1 cellular context compared by ENCODE assay signal in the genomic region with DNA sequence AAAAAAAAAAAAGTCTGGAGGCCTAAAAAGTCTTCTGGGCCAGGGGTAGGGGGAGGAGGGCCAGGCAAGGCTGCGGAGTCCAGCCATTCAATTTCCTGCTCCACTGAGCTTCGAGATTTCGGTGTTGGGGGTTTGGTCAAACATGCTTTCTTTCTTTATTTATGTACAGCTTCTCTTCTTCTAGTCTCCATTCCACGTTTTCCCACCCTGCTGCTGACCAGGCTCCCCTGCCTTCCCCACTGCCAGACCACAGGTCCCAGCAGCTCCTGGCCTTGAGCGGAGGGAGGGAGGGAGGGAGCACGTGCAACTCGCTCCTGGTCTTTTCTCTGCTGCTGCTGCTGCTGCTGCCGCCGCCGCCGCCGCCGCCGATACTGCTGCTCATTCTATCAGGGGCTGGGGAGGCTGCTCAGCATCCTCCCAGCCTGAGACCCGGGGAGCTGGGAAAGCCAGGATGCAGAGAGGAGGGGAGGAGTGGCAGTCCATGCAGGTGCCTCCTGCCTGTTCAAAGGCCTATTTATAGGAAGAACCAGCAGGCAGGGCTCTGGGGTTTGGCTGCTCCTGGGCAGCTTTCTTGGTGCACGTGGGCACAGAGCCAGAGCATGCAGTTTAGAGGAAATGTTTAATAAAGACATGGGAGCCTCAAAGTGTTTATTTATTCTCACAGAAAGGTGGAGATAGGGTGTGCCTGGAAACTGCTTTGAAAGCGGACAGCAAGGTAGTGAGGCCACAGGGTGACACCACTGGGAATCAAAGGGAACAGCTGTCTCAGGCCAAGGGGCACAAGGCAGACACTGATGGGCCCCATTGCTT.
TF ChIP-seq lines count a peak whose summit lies in the region.

No MANE protein-coding gene starts in this region.

TF ChIP-seq in HepG2, 621 proteins besides CTCF, POLR2A, EP300 and RAD21 (continued from another document and continues in another):
- TF ChIP-seq ZNF609 (CRISPR knock-in tag; IDR thresholded peaks at IDR 0.05; ENCODE audit: borderline replicate concordance) (no peak), PLSCR1 (CRISPR knock-in tag; IDR thresholded peaks at IDR 0.05; ENCODE audit: borderline replicate concordance) (no peak), ZNF34 (CRISPR knock-in tag; IDR thresholded peaks at IDR 0.05; ENCODE audit: borderline replicate concordance) (no peak), AKNA (CRISPR knock-in tag; IDR thresholded peaks at IDR 0.05; ENCODE audit: borderline replicate concordance) (no peak), ZBTB34 (CRISPR knock-in tag; IDR thresholded peaks at IDR 0.05) (no peak), ZNF749 (CRISPR knock-in tag; IDR thresholded peaks at IDR 0.05; ENCODE audit: borderline replicate concordance) (0 out of 2 replicates have a peak, but pooled peaks have one; percentile 11), ZNF44 (CRISPR knock-in tag; IDR thresholded peaks at IDR 0.05) (no peak), NR2C2 (CRISPR knock-in tag; IDR thresholded peaks at IDR 0.05; ENCODE audit: borderline replicate concordance) (0 out of 2 replicates have a peak, but pooled peaks have one; percentile 24), MED13 (CRISPR knock-in tag; IDR thresholded peaks at IDR 0.05) (no peak), NFYC (CRISPR knock-in tag; IDR thresholded peaks at IDR 0.05) (no peak), ZNF275 (CRISPR knock-in tag; IDR thresholded peaks at IDR 0.05; ENCODE audit: borderline replicate concordance) (peak; percentile 63; the same call in 1 of the 2 replicates), E2F1 (CRISPR knock-in tag; IDR thresholded peaks at IDR 0.05) (no peak), CCDC6 (CRISPR knock-in tag; IDR thresholded peaks at IDR 0.05) (peak; percentile 36; the same call in 1 of the 2 replicates), ZNF205 (CRISPR knock-in tag; IDR thresholded peaks at IDR 0.05) (0 out of 2 replicates have a peak, but pooled peaks have one; percentile 64), ZNF768 (CRISPR knock-in tag; IDR thresholded peaks at IDR 0.05) (peak; percentile 33; the same call in 1 of the 2 replicates)
- TF ChIP-seq, protein P1, sequence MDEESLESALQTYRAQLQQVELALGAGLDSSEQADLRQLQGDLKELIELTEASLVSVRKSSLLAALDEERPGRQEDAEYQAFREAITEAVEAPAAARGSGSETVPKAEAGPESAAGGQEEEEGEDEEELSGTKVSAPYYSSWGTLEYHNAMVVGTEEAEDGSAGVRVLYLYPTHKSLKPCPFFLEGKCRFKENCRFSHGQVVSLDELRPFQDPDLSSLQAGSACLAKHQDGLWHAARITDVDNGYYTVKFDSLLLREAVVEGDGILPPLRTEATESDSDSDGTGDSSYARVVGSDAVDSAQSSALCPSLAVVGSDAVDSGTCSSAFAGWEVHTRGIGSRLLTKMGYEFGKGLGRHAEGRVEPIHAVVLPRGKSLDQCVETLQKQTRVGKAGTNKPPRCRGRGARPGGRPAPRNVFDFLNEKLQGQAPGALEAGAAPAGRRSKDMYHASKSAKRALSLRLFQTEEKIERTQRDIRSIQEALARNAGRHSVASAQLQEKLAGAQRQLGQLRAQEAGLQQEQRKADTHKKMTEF (CRISPR knock-in tag; IDR thresholded peaks at IDR 0.05) = peak; percentile 58; the same call in 1 of the 2 replicates
- TF ChIP-seq, protein P2, sequence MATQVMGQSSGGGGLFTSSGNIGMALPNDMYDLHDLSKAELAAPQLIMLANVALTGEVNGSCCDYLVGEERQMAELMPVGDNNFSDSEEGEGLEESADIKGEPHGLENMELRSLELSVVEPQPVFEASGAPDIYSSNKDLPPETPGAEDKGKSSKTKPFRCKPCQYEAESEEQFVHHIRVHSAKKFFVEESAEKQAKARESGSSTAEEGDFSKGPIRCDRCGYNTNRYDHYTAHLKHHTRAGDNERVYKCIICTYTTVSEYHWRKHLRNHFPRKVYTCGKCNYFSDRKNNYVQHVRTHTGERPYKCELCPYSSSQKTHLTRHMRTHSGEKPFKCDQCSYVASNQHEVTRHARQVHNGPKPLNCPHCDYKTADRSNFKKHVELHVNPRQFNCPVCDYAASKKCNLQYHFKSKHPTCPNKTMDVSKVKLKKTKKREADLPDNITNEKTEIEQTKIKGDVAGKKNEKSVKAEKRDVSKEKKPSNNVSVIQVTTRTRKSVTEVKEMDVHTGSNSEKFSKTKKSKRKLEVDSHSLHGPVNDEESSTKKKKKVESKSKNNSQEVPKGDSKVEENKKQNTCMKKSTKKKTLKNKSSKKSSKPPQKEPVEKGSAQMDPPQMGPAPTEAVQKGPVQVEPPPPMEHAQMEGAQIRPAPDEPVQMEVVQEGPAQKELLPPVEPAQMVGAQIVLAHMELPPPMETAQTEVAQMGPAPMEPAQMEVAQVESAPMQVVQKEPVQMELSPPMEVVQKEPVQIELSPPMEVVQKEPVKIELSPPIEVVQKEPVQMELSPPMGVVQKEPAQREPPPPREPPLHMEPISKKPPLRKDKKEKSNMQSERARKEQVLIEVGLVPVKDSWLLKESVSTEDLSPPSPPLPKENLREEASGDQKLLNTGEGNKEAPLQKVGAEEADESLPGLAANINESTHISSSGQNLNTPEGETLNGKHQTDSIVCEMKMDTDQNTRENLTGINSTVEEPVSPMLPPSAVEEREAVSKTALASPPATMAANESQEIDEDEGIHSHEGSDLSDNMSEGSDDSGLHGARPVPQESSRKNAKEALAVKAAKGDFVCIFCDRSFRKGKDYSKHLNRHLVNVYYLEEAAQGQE (IDR thresholded peaks at IDR 0.05; ENCODE audit: borderline replicate concordance in 1 of 2, low read depth in 1 of 2, low read length in 2 of 2) = no peak
- TF ChIP-seq, protein P3, sequence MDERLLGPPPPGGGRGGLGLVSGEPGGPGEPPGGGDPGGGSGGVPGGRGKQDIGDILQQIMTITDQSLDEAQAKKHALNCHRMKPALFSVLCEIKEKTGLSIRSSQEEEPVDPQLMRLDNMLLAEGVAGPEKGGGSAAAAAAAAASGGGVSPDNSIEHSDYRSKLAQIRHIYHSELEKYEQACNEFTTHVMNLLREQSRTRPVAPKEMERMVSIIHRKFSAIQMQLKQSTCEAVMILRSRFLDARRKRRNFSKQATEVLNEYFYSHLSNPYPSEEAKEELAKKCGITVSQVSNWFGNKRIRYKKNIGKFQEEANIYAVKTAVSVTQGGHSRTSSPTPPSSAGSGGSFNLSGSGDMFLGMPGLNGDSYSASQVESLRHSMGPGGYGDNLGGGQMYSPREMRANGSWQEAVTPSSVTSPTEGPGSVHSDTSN (CRISPR knock-in tag; IDR thresholded peaks at IDR 0.05) = no peak
- TF ChIP-seq, protein P4, sequence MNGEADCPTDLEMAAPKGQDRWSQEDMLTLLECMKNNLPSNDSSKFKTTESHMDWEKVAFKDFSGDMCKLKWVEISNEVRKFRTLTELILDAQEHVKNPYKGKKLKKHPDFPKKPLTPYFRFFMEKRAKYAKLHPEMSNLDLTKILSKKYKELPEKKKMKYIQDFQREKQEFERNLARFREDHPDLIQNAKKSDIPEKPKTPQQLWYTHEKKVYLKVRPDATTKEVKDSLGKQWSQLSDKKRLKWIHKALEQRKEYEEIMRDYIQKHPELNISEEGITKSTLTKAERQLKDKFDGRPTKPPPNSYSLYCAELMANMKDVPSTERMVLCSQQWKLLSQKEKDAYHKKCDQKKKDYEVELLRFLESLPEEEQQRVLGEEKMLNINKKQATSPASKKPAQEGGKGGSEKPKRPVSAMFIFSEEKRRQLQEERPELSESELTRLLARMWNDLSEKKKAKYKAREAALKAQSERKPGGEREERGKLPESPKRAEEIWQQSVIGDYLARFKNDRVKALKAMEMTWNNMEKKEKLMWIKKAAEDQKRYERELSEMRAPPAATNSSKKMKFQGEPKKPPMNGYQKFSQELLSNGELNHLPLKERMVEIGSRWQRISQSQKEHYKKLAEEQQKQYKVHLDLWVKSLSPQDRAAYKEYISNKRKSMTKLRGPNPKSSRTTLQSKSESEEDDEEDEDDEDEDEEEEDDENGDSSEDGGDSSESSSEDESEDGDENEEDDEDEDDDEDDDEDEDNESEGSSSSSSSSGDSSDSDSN (CRISPR knock-in tag; IDR thresholded peaks at IDR 0.05) = peak; percentile 70
